Comparison of ENCODE assay signal across 8 cellular contexts in genomic region chr1:118136511-118136937, GRCh38. TPM values are rescaled to one million over a fixed set of nuclear protein-coding genes. Genes with fewer than 3 reads are reported as not detected.
DNase-seq lines count a peak whose midpoint lies in the region; ATAC-seq and TF ChIP-seq lines count a peak whose summit lies in the region.

No MANE protein-coding gene starts in this region.

- TF ChIP-seq CTCF in stomach (IDR thresholded peaks at IDR 0.05), result no peak

- H3K4me1 ChIP-seq in stomach, result peaks cover 0 to 5% (median 0%) of the 10 kb centered on the region in 4 donors

- ATAC-seq in GM21367 (IDR thresholded peaks at IDR 0.05; ENCODE audit: unreplicated experiment) (peak; percentile 100), HG03469 (IDR thresholded peaks at IDR 0.05; ENCODE audit: unreplicated experiment) (peak; percentile 100), esophagus mucosa (peak; percentile 71)

- H3K27ac ChIP-seq in stomach, result no peak overlapping the region

- no peak for TF ChIP-seq POLR2A in stomach (IDR thresholded peaks at IDR 0.05)

- intact Hi-C loops in stomach (cut with DNase I; ENCODE audit: low total_unique reads), result no loop called here

- no peaks in the 10 kb centered on the region for H3K9me3 ChIP-seq in stomach

- no peak for TF ChIP-seq EP300 in stomach (IDR thresholded peaks at IDR 0.05)

- H3K4me3 ChIP-seq in stomach, result no peak overlapping the region

- H3K36me3 ChIP-seq in stomach, result no peaks in the 10 kb centered on the region

- H3K27me3 ChIP-seq in stomach, result peaks cover 0 to 8% (median 0%) of the 10 kb centered on the region in 3 donors

- WGBS in stomach, 5 donors, result 29 to 65% (median 44%) methylated on average over 4 of the region's 4 CpGs

- DNase-seq in GM04503 (ENCODE audit: low read depth) (peak; percentile 67), islet precursor cell (no peak), stomach (no peak), globus pallidus (ENCODE audit: low spot score) (no peak)
- peak; percentile 4 for DNase-seq in stimulated activated CD8-positive, alpha-beta memory T cell treated with anti-CD3 and anti-CD28 coated beads, Interleukin-7, amount 100 ng/mL, for 24 hours (ENCODE audit: low read depth)

RNA-seq across cellular contexts. Expression of gene SPAG17, which starts 48.5 kb away (rescaled TPM):
- total RNA-seq in esophagus mucosa (18.8 TPM), stomach (1 to 10 TPM in 1 of 5 donors, under 1 TPM in 1, not detected in 3; under 0.01 to 5.0 TPM)
- 1 to 10 TPM in 1 of 3 donors, not detected in 2; 8.9 TPM for polyA plus RNA-seq in stomach

Comparison
In these comparisons a context has a peak if more than half of its experiments do, and no peak if none do; other contexts are left out.
1. DNase-seq: peak in GM04503 (single experiment) and stimulated activated CD8-positive, alpha-beta memory T cell treated with anti-CD3 and anti-CD28 coated beads, Interleukin-7, amount 100 ng/mL, for 24 hours (single experiment); none in islet precursor cell (single experiment), stomach (single experiment) and globus pallidus (single experiment).
2. Peak in every context shown above with its lines, with median percentiles within 50 percentile points of each other: ATAC-seq.